8 cellular contexts compared by ENCODE assay signal in the genomic region with DNA sequence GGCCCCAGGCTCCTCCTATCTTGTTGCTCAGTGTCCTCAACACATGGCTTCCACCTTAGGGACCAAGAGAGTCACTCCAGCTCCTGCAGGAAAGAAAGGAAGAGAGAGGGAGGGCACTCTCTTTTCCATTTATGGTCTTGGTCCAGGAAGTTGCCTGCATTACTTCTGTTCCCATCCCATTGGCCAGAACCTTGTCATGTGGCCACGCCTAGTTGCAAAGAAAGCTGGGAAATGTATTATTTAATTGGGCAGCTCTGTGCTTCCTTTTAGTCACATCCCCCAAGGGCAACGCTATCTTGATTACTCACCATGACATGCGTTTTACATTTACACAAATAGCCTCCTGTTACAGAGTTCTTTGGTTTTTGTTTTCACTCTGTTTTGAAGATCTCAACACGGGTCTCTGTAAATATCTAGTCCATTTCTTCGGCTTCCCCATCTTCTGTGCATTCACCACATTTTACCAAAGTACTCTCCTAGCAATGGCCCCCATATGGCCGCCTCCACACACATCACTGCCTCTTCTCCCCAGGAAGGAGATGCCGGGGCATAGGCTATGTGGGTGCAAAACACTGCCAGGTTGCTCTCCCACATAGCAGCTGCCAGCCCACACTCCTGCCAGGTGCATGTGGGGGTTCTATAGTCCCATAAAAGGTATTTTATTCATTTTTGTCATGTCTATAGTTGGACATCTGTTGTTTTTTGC. TPM values are rescaled to one million over a fixed set of nuclear protein-coding genes. Genes with fewer than 3 reads are reported as not detected.
DNase-seq lines count a peak whose midpoint lies in the region; ATAC-seq, FAIRE-seq and TF ChIP-seq lines count a peak whose summit lies in the region.

No MANE protein-coding gene starts in this region.

- H3K4me3 ChIP-seq in AG04449 (ENCODE audit: low read depth, low read length) (no peak overlapping the region), Panc1 (ENCODE audit: low read depth in 2 of 2, low read length in 2 of 2) (no peak overlapping the region), epithelial cell of esophagus (ENCODE audit: low read length) (peak overlapping the region; percentile 3), pancreas (no peak overlapping the region)

- FAIRE-seq in GM19239 (lab: Jason Lieb, UNC) (peak; percentile 57), pancreas (lab: Jason Lieb, UNC) (no peak)

- TF ChIP-seq CTCF in AG04449 (IDR thresholded peaks at IDR 0.05; ENCODE audit: insufficient read depth, low read length, missing control alignments) (no peak), Panc1 (IDR thresholded peaks at IDR 0.05) (no peak), epithelial cell of esophagus (IDR thresholded peaks at IDR 0.05; ENCODE audit: insufficient read depth, low read depth, low read length, missing control alignments) (no peak), pancreas (IDR thresholded peaks at IDR 0.05) (no peak)

- POLR2A ChIA-PET in AG04449 (lab: Yijun Ruan, JAX) (interaction anchor here (0.6 to 1.0 kb wide), 2 partner anchors 110 to 264 kb away, joined by 3 to 5 read pairs; partner anchors contain the start of gene NCOA3), Panc1 (lab: Charles Lee) (interaction anchor here (0.5 kb wide), 1 partner anchor 52 kb away, joined by 3 read pairs; no protein-coding TSS in a partner anchor)

- CTCF ChIA-PET in AG04449 (lab: Yijun Ruan, JAX): interaction anchor here (0.9 to 3.0 kb wide), 4 partner anchors 9 to 229 kb away, joined by 4 to 19 read pairs (median 12); no protein-coding TSS in a partner anchor
- CTCF ChIA-PET in Panc1 (lab: Charles Lee): no interaction called here

- WGBS in pancreas, 2 donors: 83 to 88% methylated on average over 7 of the region's 7 CpGs

- no TSS peak for BruUV-seq in Panc1 (replicated peaks; lab: Mats Ljungman, UMichigan)

- in situ Hi-C loops in Panc1 (cut with HindIII; ENCODE audit: low pct_unique_long_range_greater_than_20kb, low sequenced_read_pairs): no loop called here

- H3K27me3 ChIP-seq in Panc1 (ENCODE audit: control insufficient read depth, insufficient read depth, low read length): no peaks in the 10 kb centered on the region
- H3K27me3 ChIP-seq in pancreas: no peaks in the 10 kb centered on the region

- intact Hi-C loops in Panc1 (cut with micrococcal nuclease; ENCODE audit: unreplicated experiment) (loop anchor here (10.0 kb wide), 1 partner anchor 73 kb away; no protein-coding TSS in a partner anchor), pancreas (cut with DNase I) (no loop called here)

- peak; percentile 62 for ATAC-seq in Panc1
- peak; percentile 54 to 60 (median 56) for ATAC-seq in pancreas
- ATAC-seq in HG02870 (IDR thresholded peaks at IDR 0.05; ENCODE audit: unreplicated experiment): no peak
- ATAC-seq in HG03135 (IDR thresholded peaks at IDR 0.05; ENCODE audit: unreplicated experiment): no peak

- peak overlapping the region; percentile 78 for H3K27ac ChIP-seq in Panc1 (ENCODE audit: low read length)
- peak overlapping the region in 1 of 4 donors; percentile 8 for H3K27ac ChIP-seq in pancreas

- H3K4me1 ChIP-seq in Panc1 (ENCODE audit: control insufficient read depth, insufficient read depth, low read length) (peaks cover 14% of the 10 kb centered on the region), pancreas (peaks cover 0 to 5% (median 0%) of the 10 kb centered on the region in 3 donors)

- no peaks in the 10 kb centered on the region for H3K36me3 ChIP-seq in Panc1 (ENCODE audit: control insufficient read depth, insufficient read depth, low read length)
- H3K36me3 ChIP-seq in pancreas: no peaks in the 10 kb centered on the region

- DNase-seq in AG04449 (ENCODE audit: low read depth, low spot score) (peak; percentile 71), GM19239 (ENCODE audit: insufficient read length, low spot score) (no peak), Panc1 (ENCODE audit: low read depth, low spot score) (no peak), epithelial cell of esophagus (ENCODE audit: low read depth) (peak; percentile 99), pancreas (peak in 1 of 6 donors; percentile 29), NCI-H524 treated with DMSO at 0.1 percent for 48 hours (lab: John Stamatoyannopoulos, UW) (no peak)

- H3K9me3 ChIP-seq in Panc1 (ENCODE audit: control insufficient read depth, insufficient read depth, low read depth, low read length): no peaks in the 10 kb centered on the region
- no peaks in the 10 kb centered on the region for H3K9me3 ChIP-seq in pancreas

RNA-seq across cellular contexts. Expression of gene ZMYND8, which starts 35.7 kb away (rescaled TPM):
- total RNA-seq in Panc1 (2021; ENCODE audit: unreplicated experiment): 50.7 TPM
- polyA plus RNA-seq in Panc1 (2012; ENCODE audit: insufficient read length): 26.6 TPM
- total RNA-seq in pancreas: 10 to 100 TPM; 11.3 to 25.6 (median 18.5) TPM
- polyA plus RNA-seq in pancreas: 10 to 100 TPM; 10.8 to 13.9 TPM

Comparison
In these comparisons a context has a peak if more than half of its experiments do, and no peak if none do; other contexts are left out.
1. DNase-seq: peak in AG04449 (single experiment) and epithelial cell of esophagus (single experiment); none in GM19239 (single experiment), Panc1 (single experiment) and NCI-H524 treated with DMSO at 0.1 percent for 48 hours (single experiment).
2. ATAC-seq: peak in Panc1 (single experiment) and pancreas (4 of 4); none in HG02870 (single experiment) and HG03135 (single experiment).